In genomic region chr12:48107252-48107613, GRCh38 we compare ENCODE assay signal across 13 cellular contexts. TPM values are rescaled to one million over a fixed set of nuclear protein-coding genes. Genes with fewer than 3 reads are reported as not detected.
DNase-seq lines count a peak whose midpoint lies in the region; ATAC-seq, FAIRE-seq and TF ChIP-seq lines count a peak whose summit lies in the region.
"Had no signal": no experiment of that assay in that cellular context is flagged by ENCODE, and none has a peak within 500 bp of the region (broad histone marks: within the 10 kb centered on the region; RNA-seq: fewer than 3 reads in every experiment).

No MANE protein-coding gene starts in this region.

- H3K27ac ChIP-seq in SK-N-SH (ENCODE audit: low read depth in 2 of 2, low read length in 1 of 2) (no peak overlapping the region), K562 (ENCODE audit: extremely low read depth, low read depth, low read length) (no peak overlapping the region), psoas muscle (peak overlapping the region; percentile 98)

- peaks cover 10 to 13% of the 10 kb centered on the region in 2 experiments; a peak in 3 of 4 replicates for H3K4me1 ChIP-seq in SK-N-SH (ENCODE audit: control insufficient read depth in 1 of 2, insufficient read depth in 2 of 2, low read depth in 1 of 2, low read length in 1 of 2)
- H3K4me1 ChIP-seq in Loucy (ENCODE audit: insufficient read depth, low read length, poor library complexity, severe bottlenecking) = peaks cover 25% of the 10 kb centered on the region
- peaks cover 3 to 7% of the 10 kb centered on the region in 2 experiments; a peak in 3 of 5 replicates for H3K4me1 ChIP-seq in K562 (replicated peaks in 1 of 2; ENCODE audit: control insufficient read depth in 2 of 2, insufficient read depth in 2 of 2, low read length in 2 of 2)
- peaks cover 16% of the 10 kb centered on the region for H3K4me1 ChIP-seq in psoas muscle

- H3K9me3 ChIP-seq in SK-N-SH (no peaks in the 10 kb centered on the region), Loucy (ENCODE audit: insufficient read depth, low read depth, low read length) (no peaks in the 10 kb centered on the region), K562 (replicated peaks; ENCODE audit: control insufficient read depth, insufficient read depth, low read depth, low read length) (no peaks in the 10 kb centered on the region), psoas muscle (no peaks in the 10 kb centered on the region)
- H3K9me3 ChIP-seq: heart left ventricle had no signal

- H3K79me2 ChIP-seq in SK-N-SH (ENCODE audit: insufficient read depth) (peaks cover 38% of the 10 kb centered on the region), Loucy (ENCODE audit: insufficient read depth, low read length) (peaks cover 39% of the 10 kb centered on the region), K562 (ENCODE audit: control insufficient read depth, insufficient read depth, low read length) (peaks cover 36% of the 10 kb centered on the region)

- no peaks in the 10 kb centered on the region for H3K27me3 ChIP-seq in SK-N-SH (ENCODE audit: insufficient read depth)
- no peaks in the 10 kb centered on the region for H3K27me3 ChIP-seq in Loucy (ENCODE audit: insufficient read depth, low read length, poor library complexity, severe bottlenecking)
- no peaks in the 10 kb centered on the region for H3K27me3 ChIP-seq in K562 (ENCODE audit: control insufficient read depth in 2 of 2, insufficient read depth in 2 of 2, low read length in 2 of 2)
- H3K27me3 ChIP-seq in psoas muscle (ENCODE audit: insufficient read depth in 3 of 3, low read length in 2 of 3) = no peaks in the 10 kb centered on the region
- H3K27me3 ChIP-seq: heart left ventricle had no signal

- H4K20me1 ChIP-seq in SK-N-SH (ENCODE audit: insufficient read depth) (no peaks in the 10 kb centered on the region), Loucy (ENCODE audit: insufficient read depth, low read length, poor library complexity, severe bottlenecking) (peaks cover 15% of the 10 kb centered on the region), K562 (replicated peaks; ENCODE audit: control insufficient read depth, insufficient read depth, low read length) (no peaks in the 10 kb centered on the region)

- in situ Hi-C loops in K562 (cut with MboI) = no loop called here

- no peak for DNase-seq in SK-N-SH
- DNase-seq in K562 (ENCODE audit: extremely low read depth in 1 of 4, low spot score in 3 of 4) = no peak
- DNase-seq in psoas muscle = no peak
- no peak for DNase-seq in cerebellar nuclear complex (lab: John Stamatoyannopoulos, UW)
- DNase-seq: activated CD4-positive, CD25-positive, alpha-beta regulatory T cell; effector CD8-positive, alpha-beta T cell; heart left ventricle; mesendoderm; NCI-H226 had no signal

- CTCF ChIA-PET in SK-N-SH (lab: Yijun Ruan, JAX) (no interaction called here), K562 (lab: Yijun Ruan, JAX; ENCODE audit: low intra/inter-chr PET ratio) (no interaction called here)

- TF ChIP-seq RAD21 in SK-N-SH (IDR thresholded peaks at IDR 0.05; ENCODE audit: low read length) (no peak), K562 (CRISPR knock-in tag; conservative IDR thresholded peaks at IDR 0.05 in 1 of 2, IDR thresholded peaks at IDR 0.05 in 1 of 2) (no peak)

- H3K9me1 ChIP-seq in K562 (ENCODE audit: control insufficient read depth, insufficient read depth, low read length) = no peaks in the 10 kb centered on the region

- TF ChIP-seq EP300 in SK-N-SH (IDR thresholded peaks at IDR 0.05; ENCODE audit: borderline replicate concordance in 1 of 2, low read depth in 1 of 2, low read length in 1 of 2) = no peak
- TF ChIP-seq EP300 in K562 (IDR thresholded peaks at IDR 0.05; ENCODE audit: low read length) = no peak

- intact Hi-C loops in K562 (cut with micrococcal nuclease) (no loop called here), psoas muscle (cut with DNase I) (loop anchor here in 1 of 2 donors (5.0 kb wide), 1 partner anchor 55 kb away; no protein-coding TSS in a partner anchor)

- BruUV-seq in K562 (replicated peaks; lab: Mats Ljungman, UMichigan) = no TSS peak

- H3K4me3 ChIP-seq in SK-N-SH (ENCODE audit: low read depth in 2 of 2, low read length in 1 of 2) = no peak overlapping the region
- H3K4me3 ChIP-seq in Loucy (ENCODE audit: low read length, poor library complexity, severe bottlenecking) = no peak overlapping the region
- H3K4me3 ChIP-seq in K562 = no peak overlapping the region
- H3K4me3 ChIP-seq in psoas muscle = no peak overlapping the region

- H3F3A ChIP-seq in SK-N-SH (replicated peaks; ENCODE audit: insufficient read depth) (peaks cover 6% of the 10 kb centered on the region), Loucy (ENCODE audit: low read depth) (no peaks in the 10 kb centered on the region)

- POLR2A ChIA-PET in SK-N-SH (lab: Yijun Ruan, JAX) (no interaction called here), K562 (lab: Yijun Ruan, JAX) (interaction anchor here (0.7 to 3.9 kb wide), 4 partner anchors 9 to 265 kb away, joined by 3 to 24 read pairs (median 4); partner anchors contain the start of gene PFKM)

- FAIRE-seq in K562 (lab: Jason Lieb, UNC) = no peak

- peak overlapping the region; percentile 99; the same call in 1 of the 2 replicates for H2AFZ ChIP-seq in SK-N-SH (ENCODE audit: low read depth)
- no peak overlapping the region for H2AFZ ChIP-seq in Loucy (ENCODE audit: low read length)
- H2AFZ ChIP-seq in K562 (ENCODE audit: low read depth, low read length) = peak overlapping the region; percentile 96

- H3K9ac ChIP-seq in SK-N-SH (no peak overlapping the region), Loucy (ENCODE audit: low read depth, low read length, poor library complexity, severe bottlenecking) (no peak overlapping the region), K562 (ENCODE audit: insufficient read depth in 1 of 2, low read depth in 2 of 2, low read length in 2 of 2) (no peak overlapping the region)

- H3K36me3 ChIP-seq in SK-N-SH (replicated peaks in 1 of 2; ENCODE audit: control insufficient read depth in 1 of 2, insufficient read depth in 2 of 2, low read length in 1 of 2) = no peaks in the 10 kb centered on the region
- no peaks in the 10 kb centered on the region for H3K36me3 ChIP-seq in Loucy (ENCODE audit: insufficient read depth, low read length)
- no peaks in the 10 kb centered on the region for H3K36me3 ChIP-seq in K562 (ENCODE audit: control insufficient read depth, insufficient read depth, low read length)
- H3K36me3 ChIP-seq in psoas muscle (ENCODE audit: insufficient read depth in 1 of 2, low read depth in 1 of 2) = no peaks in the 10 kb centered on the region
- H3K36me3 ChIP-seq: heart left ventricle had no signal

- H3K9me2 ChIP-seq in SK-N-SH = no peaks in the 10 kb centered on the region
- H3K9me2 ChIP-seq in Loucy (replicated peaks; ENCODE audit: low read depth, low read length) = no peaks in the 10 kb centered on the region

- 77% methylated on average over 4 of the region's 4 CpGs for WGBS in SK-N-SH (ENCODE audit: low lambda C conversion rate)
- 58% methylated on average over 4 of the region's 4 CpGs for WGBS in K562 (ENCODE audit: insufficient coverage, low coverage, missing lambda C conversion rate)
- WGBS in psoas muscle, 3 donors = 85 to 91% (median 90%) methylated on average over 4 of the region's 4 CpGs

- ATAC-seq in SK-N-SH treated with all-trans-retinoic acid at 6 μM for 48 hours (no peak), K562 (no peak), psoas muscle (no peak), GM18873 (IDR thresholded peaks at IDR 0.05; ENCODE audit: low FRiP score, unreplicated experiment) (no peak), HG02610 (IDR thresholded peaks at IDR 0.05; ENCODE audit: unreplicated experiment) (no peak)
- ATAC-seq: heart left ventricle had no signal

- TF ChIP-seq POLR2A in K562 (conservative IDR thresholded peaks at IDR 0.05) = no peak

- TF ChIP-seq CTCF in SK-N-SH (IDR thresholded peaks at IDR 0.05) (no peak), Loucy (conservative IDR thresholded peaks at IDR 0.05; ENCODE audit: low read length) (no peak), K562 (IDR thresholded peaks at IDR 0.05 in 2 of 3, conservative IDR thresholded peaks at IDR 0.05 in 1 of 3; ENCODE audit: insufficient read depth in 2 of 3, low read depth in 1 of 3, low read length in 3 of 3) (no peak), psoas muscle (IDR thresholded peaks at IDR 0.05) (no peak)

- H3K4me2 ChIP-seq in SK-N-SH (peak overlapping the region; percentile 78; the same call in 1 of the 2 replicates), Loucy (ENCODE audit: low read depth, low read length, poor library complexity, severe bottlenecking) (peak overlapping the region; percentile 97), K562 (ENCODE audit: insufficient read depth, low read length) (peak overlapping the region; percentile 96; the same call in 1 of the 2 replicates)

RNA-seq across cellular contexts. Expression of gene SENP1, which starts 1.4 kb away (rescaled TPM):
- 5.6 and 8.4 TPM in 2 replicates for polyA plus RNA-seq in SK-N-SH (2012; rRNA removed)
- polyA plus RNA-seq in SK-N-SH (2012; cell fraction: cytosol; rRNA removed) = 7.8 and 8.0 TPM in 2 replicates
- 4.6 and 8.8 TPM in 2 replicates for polyA plus RNA-seq in SK-N-SH (2012; cell fraction: nucleus; rRNA removed)
- total RNA-seq in K562 (2011; cell fraction: chromatin; rRNA removed; ENCODE audit: low replicate concordance) = 50.0 and 112 TPM in 2 replicates
- total RNA-seq in K562 (2011; cell fraction: nucleolus; rRNA removed) = 24.0 and 36.5 TPM in 2 replicates
- total RNA-seq in K562 (2011; cell fraction: nucleoplasm; rRNA removed) = 41.8 and 50.5 TPM in 2 replicates
- 23.3 and 24.0 TPM in 2 replicates for total RNA-seq in K562 (2014; rRNA removed)
- total RNA-seq in K562 (2014; rRNA removed; fragmentation: Illumina TruSeq; extraction: Trizol) = 44.0 and 48.4 TPM in 2 replicates
- total RNA-seq in K562 (2015; rRNA removed; fragmentation: Illumina TruSeq; extraction: Trizol) = 46.7 and 48.5 TPM in 2 replicates
- total RNA-seq in K562 (2021) = 36.3 and 38.4 TPM in 2 replicates
- polyA plus RNA-seq in K562 (2011; rRNA removed) = 42.1 and 59.0 TPM in 2 replicates
- 18.7 and 27.0 TPM in 2 replicates for polyA plus RNA-seq in K562 (2011; cell fraction: cytosol; rRNA removed)
- polyA plus RNA-seq in K562 (2011; cell fraction: nucleus; rRNA removed) = 25.3 and 26.7 TPM in 2 replicates
- 17.8 and 20.0 TPM in 2 replicates for polyA plus RNA-seq in K562 (2012)
- polyA plus RNA-seq in K562 (2014; fragmentation: Illumina TruSeq; extraction: Trizol) = 34.3 and 37.6 TPM in 2 replicates
- 10 to 100 TPM; 15.5 to 19.3 TPM for polyA plus RNA-seq in K562 (2014; fragmentation: Nextera tagmentation; extraction: Ambion mirVana)
- polyA plus RNA-seq in K562 (2014; rRNA removed) = 20.5 and 26.5 TPM in 2 replicates
- 84.6 and 89.5 TPM in 2 replicates for polyA minus RNA-seq in K562 (2011; rRNA and poly(A)+ RNA removed)
- polyA minus RNA-seq in K562 (2011; cell fraction: cytosol; rRNA and poly(A)+ RNA removed) = 26.4 and 28.7 TPM in 2 replicates
- 26.0 and 48.1 TPM in 2 replicates for polyA minus RNA-seq in K562 (2011; cell fraction: nucleus; rRNA and poly(A)+ RNA removed)
- total RNA-seq in psoas muscle = 10 to 100 TPM in 1 of 4 donors, 1 to 10 TPM in 3; 6.3 to 10.2 (median 8.0) TPM
- polyA plus RNA-seq in psoas muscle = 1 to 10 TPM; 3.2 to 6.2 (median 3.3) TPM

RNA-seq across cellular contexts. Expression of gene PFKM, which starts 11.9 kb away (rescaled TPM):
- 85.0 and 111 TPM in 2 replicates for polyA plus RNA-seq in SK-N-SH (2012; rRNA removed)
- 75.2 and 79.2 TPM in 2 replicates for polyA plus RNA-seq in SK-N-SH (2012; cell fraction: cytosol; rRNA removed)
- 120 and 183 TPM in 2 replicates for polyA plus RNA-seq in SK-N-SH (2012; cell fraction: nucleus; rRNA removed)
- total RNA-seq in K562 (2011; cell fraction: chromatin; rRNA removed; ENCODE audit: low replicate concordance) = 73.6 and 118 TPM in 2 replicates
- total RNA-seq in K562 (2011; cell fraction: nucleolus; rRNA removed) = 56.4 and 58.7 TPM in 2 replicates
- 64.6 and 72.1 TPM in 2 replicates for total RNA-seq in K562 (2011; cell fraction: nucleoplasm; rRNA removed)
- 24.1 and 29.4 TPM in 2 replicates for total RNA-seq in K562 (2014; rRNA removed)
- 31.7 and 33.4 TPM in 2 replicates for total RNA-seq in K562 (2014; rRNA removed; fragmentation: Illumina TruSeq; extraction: Trizol)
- 21.8 and 24.3 TPM in 2 replicates for total RNA-seq in K562 (2015; rRNA removed; fragmentation: Illumina TruSeq; extraction: Trizol)
- 35.2 and 39.9 TPM in 2 replicates for total RNA-seq in K562 (2021)
- polyA plus RNA-seq in K562 (2011; rRNA removed) = 30.6 and 36.2 TPM in 2 replicates
- polyA plus RNA-seq in K562 (2011; cell fraction: cytosol; rRNA removed) = 29.1 and 31.3 TPM in 2 replicates
- polyA plus RNA-seq in K562 (2011; cell fraction: nucleus; rRNA removed) = 57.6 and 66.5 TPM in 2 replicates
- polyA plus RNA-seq in K562 (2012) = 32.7 and 38.4 TPM in 2 replicates
- 27.7 and 33.0 TPM in 2 replicates for polyA plus RNA-seq in K562 (2014; fragmentation: Illumina TruSeq; extraction: Trizol)
- polyA plus RNA-seq in K562 (2014; fragmentation: Nextera tagmentation; extraction: Ambion mirVana) = 10 to 100 TPM; 16.5 to 36.8 TPM
- polyA plus RNA-seq in K562 (2014; rRNA removed) = 26.3 and 27.5 TPM in 2 replicates
- polyA minus RNA-seq in K562 (2011; rRNA and poly(A)+ RNA removed) = 37.5 and 45.1 TPM in 2 replicates
- 20.0 and 20.3 TPM in 2 replicates for polyA minus RNA-seq in K562 (2011; cell fraction: cytosol; rRNA and poly(A)+ RNA removed)
- 20.7 and 28.1 TPM in 2 replicates for polyA minus RNA-seq in K562 (2011; cell fraction: nucleus; rRNA and poly(A)+ RNA removed)
- total RNA-seq in psoas muscle = 1,000 to 10,000 TPM in 1 of 4 donors, 100 to 1,000 TPM in 3; 618 to 1,283 (median 817) TPM
- 100 to 1,000 TPM in 2 of 3 donors, 10 to 100 TPM in 1; 65.1 to 529 (median 344) TPM for polyA plus RNA-seq in psoas muscle

RNA-seq across cellular contexts. Expression of gene ASB8, which starts 50.1 kb away (rescaled TPM):
- polyA plus RNA-seq in SK-N-SH (2012; rRNA removed) (13.8 and 16.9 TPM in 2 replicates), K562 (2011; rRNA removed) (25.1 and 26.2 TPM in 2 replicates), K562 (2014; fragmentation: Illumina TruSeq; extraction: Trizol) (19.8 and 21.0 TPM in 2 replicates), K562 (2014; fragmentation: Nextera tagmentation; extraction: Ambion mirVana) (10 to 100 TPM; 20.0 to 29.0 TPM), K562 (2014; rRNA removed) (15.8 and 24.4 TPM in 2 replicates), psoas muscle (100 to 1,000 TPM in 2 of 3 donors, 10 to 100 TPM in 1; 49.3 to 206 (median 155) TPM)
- polyA plus RNA-seq in SK-N-SH (2012; cell fraction: cytosol; rRNA removed) = 14.8 and 15.0 TPM in 2 replicates
- polyA plus RNA-seq in SK-N-SH (2012; cell fraction: nucleus; rRNA removed) = 13.5 and 24.6 TPM in 2 replicates
- total RNA-seq in K562 (2011; cell fraction: chromatin; rRNA removed; ENCODE audit: low replicate concordance) = 29.0 and 38.0 TPM in 2 replicates
- 15.8 and 18.7 TPM in 2 replicates for total RNA-seq in K562 (2011; cell fraction: nucleolus; rRNA removed)
- 25.8 and 32.9 TPM in 2 replicates for total RNA-seq in K562 (2011; cell fraction: nucleoplasm; rRNA removed)
- total RNA-seq in K562 (2014; rRNA removed) (13.3 and 24.2 TPM in 2 replicates), K562 (2014; rRNA removed; fragmentation: Illumina TruSeq; extraction: Trizol) (19.6 and 30.6 TPM in 2 replicates), K562 (2015; rRNA removed; fragmentation: Illumina TruSeq; extraction: Trizol) (18.9 and 21.2 TPM in 2 replicates), K562 (2021) (18.6 and 21.6 TPM in 2 replicates), psoas muscle (100 to 1,000 TPM; 158 to 477 (median 228) TPM)
- 19.1 and 23.0 TPM in 2 replicates for polyA plus RNA-seq in K562 (2011; cell fraction: cytosol; rRNA removed)
- polyA plus RNA-seq in K562 (2011; cell fraction: nucleus; rRNA removed) = 13.0 and 17.0 TPM in 2 replicates
- 17.3 and 20.3 TPM in 2 replicates for polyA plus RNA-seq in K562 (2012)
- polyA minus RNA-seq in K562 (2011; rRNA and poly(A)+ RNA removed) = 21.1 and 22.8 TPM in 2 replicates
- polyA minus RNA-seq in K562 (2011; cell fraction: cytosol; rRNA and poly(A)+ RNA removed) = 10.3 and 18.6 TPM in 2 replicates
- polyA minus RNA-seq in K562 (2011; cell fraction: nucleus; rRNA and poly(A)+ RNA removed) = 10.5 and 11.2 TPM in 2 replicates
